ENCODE assay signal across 2 cellular contexts in the genomic region with DNA sequence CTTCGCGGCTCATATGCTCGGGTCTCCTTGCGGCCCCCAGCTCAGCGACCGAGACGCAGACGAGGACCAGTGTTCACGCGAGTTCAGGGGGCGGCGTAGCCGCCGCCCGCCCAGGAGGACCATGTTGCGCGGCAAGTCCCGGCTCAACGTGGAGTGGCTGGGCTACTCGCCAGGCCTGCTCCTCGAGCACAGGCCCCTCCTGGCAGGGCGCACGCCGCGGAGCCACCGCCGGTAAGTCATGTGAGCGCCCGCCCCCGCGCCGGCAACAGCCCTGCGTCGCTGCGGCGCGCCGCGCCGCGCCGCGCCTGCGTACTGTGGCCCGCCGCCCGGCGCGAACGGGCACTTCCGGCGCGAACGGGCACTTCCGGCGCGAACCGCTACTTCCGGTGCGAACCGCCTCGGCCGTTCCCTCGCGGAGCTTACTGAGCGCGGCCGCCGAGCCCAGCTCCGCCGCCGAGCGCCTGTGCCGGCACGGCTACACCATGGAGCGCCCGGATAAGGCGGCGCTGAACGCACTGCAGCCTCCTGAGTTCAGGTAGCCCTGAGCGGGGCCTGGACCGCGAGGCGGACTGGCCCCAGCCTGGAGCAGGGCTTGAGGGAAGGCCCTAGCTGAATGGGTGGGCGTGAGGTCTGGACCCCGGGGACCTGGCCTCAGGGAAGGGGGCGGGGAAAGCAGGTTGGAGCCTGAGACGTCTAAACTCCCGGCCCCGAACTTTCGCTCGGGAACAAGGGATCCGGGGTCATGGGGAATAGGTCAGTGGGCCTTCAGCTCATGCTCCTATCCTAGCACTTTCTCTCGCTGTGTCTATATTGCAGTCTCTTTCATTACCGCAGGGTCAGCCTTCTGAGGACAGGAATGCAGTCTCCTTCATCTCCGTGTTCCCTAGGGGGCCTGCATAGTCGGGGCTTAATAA.
TF ChIP-seq lines count a peak whose summit lies in the region.

A gene with protein sequence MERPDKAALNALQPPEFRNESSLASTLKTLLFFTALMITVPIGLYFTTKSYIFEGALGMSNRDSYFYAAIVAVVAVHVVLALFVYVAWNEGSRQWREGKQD (plus strand): TSS at position 380 of the 914 bp plus-strand sequence. CDS start 103 bp downstream, at position 483.

TF ChIP-seq in IMR-90, 13 proteins besides CTCF, POLR2A, EP300 and RAD21 (continued from another document):
- TF ChIP-seq BHLHE40 (IDR thresholded peaks at IDR 0.05; ENCODE audit: low read depth, low read length) (peak; percentile 86), SMC3 (IDR thresholded peaks at IDR 0.05; ENCODE audit: low read depth, low read length) (no peak), RCOR1 (IDR thresholded peaks at IDR 0.05; ENCODE audit: insufficient replicate concordance, low read length) (no peak), MXI1 (IDR thresholded peaks at IDR 0.05; ENCODE audit: borderline replicate concordance, low read depth, low read length) (no peak), FOS (IDR thresholded peaks at IDR 0.05; ENCODE audit: low read depth, low read length) (no peak), NFE2L2 (IDR thresholded peaks at IDR 0.05; ENCODE audit: low read depth, low read length) (no peak), MAFK (IDR thresholded peaks at IDR 0.05; ENCODE audit: low read depth, low read length) (no peak), CEBPB (IDR thresholded peaks at IDR 0.05; ENCODE audit: low read depth, low read length) (no peak), CHD1 (IDR thresholded peaks at IDR 0.05; ENCODE audit: low read depth, low read length) (no peak), MAZ (IDR thresholded peaks at IDR 0.05; ENCODE audit: borderline replicate concordance, low read depth, low read length) (peak; percentile 71; the same call in 1 of the 2 replicates)
- TF ChIP-seq, protein P1, sequence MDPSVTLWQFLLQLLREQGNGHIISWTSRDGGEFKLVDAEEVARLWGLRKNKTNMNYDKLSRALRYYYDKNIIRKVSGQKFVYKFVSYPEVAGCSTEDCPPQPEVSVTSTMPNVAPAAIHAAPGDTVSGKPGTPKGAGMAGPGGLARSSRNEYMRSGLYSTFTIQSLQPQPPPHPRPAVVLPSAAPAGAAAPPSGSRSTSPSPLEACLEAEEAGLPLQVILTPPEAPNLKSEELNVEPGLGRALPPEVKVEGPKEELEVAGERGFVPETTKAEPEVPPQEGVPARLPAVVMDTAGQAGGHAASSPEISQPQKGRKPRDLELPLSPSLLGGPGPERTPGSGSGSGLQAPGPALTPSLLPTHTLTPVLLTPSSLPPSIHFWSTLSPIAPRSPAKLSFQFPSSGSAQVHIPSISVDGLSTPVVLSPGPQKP (IDR thresholded peaks at IDR 0.05; ENCODE audit: borderline replicate concordance, low read depth, low read length), result no peak
- TF ChIP-seq, protein P2, sequence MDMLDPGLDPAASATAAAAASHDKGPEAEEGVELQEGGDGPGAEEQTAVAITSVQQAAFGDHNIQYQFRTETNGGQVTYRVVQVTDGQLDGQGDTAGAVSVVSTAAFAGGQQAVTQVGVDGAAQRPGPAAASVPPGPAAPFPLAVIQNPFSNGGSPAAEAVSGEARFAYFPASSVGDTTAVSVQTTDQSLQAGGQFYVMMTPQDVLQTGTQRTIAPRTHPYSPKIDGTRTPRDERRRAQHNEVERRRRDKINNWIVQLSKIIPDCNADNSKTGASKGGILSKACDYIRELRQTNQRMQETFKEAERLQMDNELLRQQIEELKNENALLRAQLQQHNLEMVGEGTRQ (IDR thresholded peaks at IDR 0.05; ENCODE audit: low read depth, low read length), result peak; percentile 85

TF ChIP-seq in PFSK-1, 5 proteins besides CTCF, POLR2A, EP300 and RAD21:
- peak; percentile 40 for TF ChIP-seq FOXP2 (optimal IDR thresholded peaks at IDR 0.05; ENCODE audit: borderline replicate concordance, extremely low read depth, extremely low read length, insufficient read depth)
- no peak for TF ChIP-seq TAF1 (IDR thresholded peaks at IDR 0.05; ENCODE audit: borderline replicate concordance, insufficient read depth, low read length)
- TF ChIP-seq POLR2AphosphoS5 (IDR thresholded peaks at IDR 0.05; ENCODE audit: low read depth, low read length), result peak; percentile 57
- no peak for TF ChIP-seq SIN3A (IDR thresholded peaks at IDR 0.05; ENCODE audit: borderline replicate concordance, insufficient read depth, low read length)
